ENCODE assay signal across 8 cellular contexts in genomic region chrX:125604448-125604847, GRCh38.
"Had no signal": no experiment of that assay in that cellular context is flagged by ENCODE, and none has a peak within 500 bp of the region (broad histone marks: within the 10 kb centered on the region; RNA-seq: fewer than 3 reads in every experiment).

No MANE protein-coding gene starts in this region.

- H3K4me2 ChIP-seq: GM23338 had no signal

- H3K4me3 ChIP-seq: GM23338, K562 had no signal

- DNase-seq: H9, HCEC 1CT, IMR-90, KG1 had no signal

- FAIRE-seq: H1, H54, K562 had no signal

- ATAC-seq: GM23338, K562 had no signal
